In genomic region chr18:54679318-54680149, GRCh38 we compare ENCODE assay signal across 8 cellular contexts.
DNase-seq lines count a peak whose midpoint lies in the region; ATAC-seq, FAIRE-seq and TF ChIP-seq lines count a peak whose summit lies in the region.

No MANE protein-coding gene starts in this region.

- H3K27me3 ChIP-seq in AG04450 (ENCODE audit: control insufficient read depth, insufficient read depth, low read length): no peaks in the 10 kb centered on the region
- H3K27me3 ChIP-seq in pancreas: no peaks in the 10 kb centered on the region

- POLR2A ChIA-PET in AG04450 (lab: Yijun Ruan, JAX): interaction anchor here (0.6 kb wide), 1 partner anchor 642 kb away, joined by 4 read pairs; no protein-coding TSS in a partner anchor

- no peaks in the 10 kb centered on the region for H3K36me3 ChIP-seq in pancreas

- CTCF ChIA-PET in AG04450 (lab: Charles Lee): interaction anchor here (0.6 to 5.0 kb wide), 16 partner anchors 9 to 556 kb away, joined by 3 to 131 read pairs (median 3); no protein-coding TSS in a partner anchor

- H3K4me1 ChIP-seq in pancreas: peaks cover 0 to 5% (median 0%) of the 10 kb centered on the region in 3 donors

- DNase-seq in AG04450 (ENCODE audit: low read depth, low spot score): peak; percentile 61
- peak; percentile 52 for DNase-seq in GM13977 (ENCODE audit: low spot score)
- DNase-seq in LHCN-M2 (ENCODE audit: low read depth): peak; percentile 86
- peak; percentile 70 for DNase-seq in SK-MEL-5 (ENCODE audit: low read depth, low spot score)
- DNase-seq in fibroblast of mammary gland (ENCODE audit: low read depth): peak; percentile 89
- peak in 1 of 6 donors; percentile 18 for DNase-seq in pancreas
- no peak for DNase-seq in GM19238 (ENCODE audit: insufficient read length, low spot score)

- H3K27ac ChIP-seq in AG04450 (ENCODE audit: low read depth, low read length): no peak overlapping the region
- no peak overlapping the region for H3K27ac ChIP-seq in pancreas

- 33 to 37% methylated on average over 4 of the region's 4 CpGs for WGBS in pancreas, 2 donors

- TF ChIP-seq CTCF in AG04450 (IDR thresholded peaks at IDR 0.05; ENCODE audit: low read depth, low read length) (peak; percentile 72), GM13977 (IDR thresholded peaks at IDR 0.05; ENCODE audit: extremely low read depth, insufficient read depth, missing control alignments) (peak; percentile 47), fibroblast of mammary gland (conservative IDR thresholded peaks at IDR 0.05; ENCODE audit: control insufficient read depth, insufficient read depth, low read depth, low read length) (peak; percentile 61), pancreas (IDR thresholded peaks at IDR 0.05) (peak in 2 of 4 donors; percentile 24 to 34)

- FAIRE-seq in pancreas (lab: Jason Lieb, UNC): peak; percentile 88

- in situ Hi-C loops in GM13977 (cut with MboI; ENCODE audit: low pct_unique_long_range_greater_than_20kb, low sequenced_read_pairs, unreplicated experiment) (loop anchor here (25.0 kb wide), 1 partner anchor 308 kb away; no protein-coding TSS in a partner anchor), SK-MEL-5 (cut with HindIII; ENCODE audit: low pct_unique_long_range_greater_than_20kb, low sequenced_read_pairs) (no loop called here)

- intact Hi-C loops in pancreas (cut with DNase I): loop anchor here in 2 of 3 donors (5.0 to 10.0 kb wide), 3 partner anchors 273 to 305 kb away; partner anchors contain the start of gene CCDC68 (in 1 of the 2)

- ATAC-seq in pancreas: peak; percentile 77 to 97 (median 96)
- no peak for ATAC-seq in HG03280 (IDR thresholded peaks at IDR 0.05; ENCODE audit: unreplicated experiment)

- no peak overlapping the region for H3K4me3 ChIP-seq in AG04450 (ENCODE audit: low read depth, low read length)
- H3K4me3 ChIP-seq in fibroblast of mammary gland (ENCODE audit: control insufficient read depth, low read depth, low read length): no peak overlapping the region
- H3K4me3 ChIP-seq in pancreas: no peak overlapping the region

- no peaks in the 10 kb centered on the region for H3K9me3 ChIP-seq in AG04450 (ENCODE audit: control insufficient read depth, insufficient read depth, low read length)
- H3K9me3 ChIP-seq in pancreas: no peaks in the 10 kb centered on the region
